In genomic region chr14:63857467-63858030, GRCh38 we compare ENCODE assay signal across 13 cellular contexts. TPM values are rescaled to one million over a fixed set of nuclear protein-coding genes. Genes with fewer than 3 reads are reported as not detected.
DNase-seq lines count a peak whose midpoint lies in the region; ATAC-seq and TF ChIP-seq lines count a peak whose summit lies in the region.
"Had no signal": no experiment of that assay in that cellular context is flagged by ENCODE, and none has a peak within 500 bp of the region (broad histone marks: within the 10 kb centered on the region; RNA-seq: fewer than 3 reads in every experiment).

No MANE protein-coding gene starts in this region.

- H2BK5ac ChIP-seq in H9 (ENCODE audit: insufficient read length, low read length) = no peak overlapping the region

- H2BK15ac ChIP-seq in H9 (ENCODE audit: low read depth, low read length) = no peak overlapping the region

- H4K20me1 ChIP-seq in Loucy (ENCODE audit: insufficient read depth, low read length, poor library complexity, severe bottlenecking) (peaks cover 11% of the 10 kb centered on the region), H9 (ENCODE audit: control insufficient read depth, insufficient read depth, insufficient read length) (no peaks in the 10 kb centered on the region)

- no peak overlapping the region for H3K4ac ChIP-seq in H9 (ENCODE audit: low read depth, low read length)

- H4K5ac ChIP-seq in H9 (ENCODE audit: insufficient read length, low read depth, low read length) = no peak overlapping the region

- H3K23ac ChIP-seq in H9 (ENCODE audit: insufficient read length, low read depth, low read length) = no peak overlapping the region

- H3K4me1 ChIP-seq in Loucy (ENCODE audit: insufficient read depth, low read length, poor library complexity, severe bottlenecking) (peaks cover 40% of the 10 kb centered on the region), H9 (ENCODE audit: insufficient read depth, low read length) (no peaks in the 10 kb centered on the region)

- peak; percentile 70 for DNase-seq in activated effector memory CD4-positive, alpha-beta T cell treated with anti-CD3 and anti-CD28 coated beads, Interleukin-2, amount 50 U/mL, for 16 hours
- no peak for DNase-seq in activated effector memory CD4-positive, alpha-beta T cell treated with Interleukin-2 at 50 U/mL for 16 hours
- DNase-seq in natural killer cell (no peak), GM13976 (ENCODE audit: low spot score) (no peak), H9 (no peak), NCI-H187 (lab: John Stamatoyannopoulos, UW) (no peak)
- DNase-seq: C1 segment of cervical spinal cord, head of caudate nucleus, posterior cingulate gyrus had no signal

- TF ChIP-seq CTCF in Loucy (conservative IDR thresholded peaks at IDR 0.05; ENCODE audit: low read length) = no peak
- no peak for TF ChIP-seq CTCF in natural killer cell (IDR thresholded peaks at IDR 0.05)
- TF ChIP-seq CTCF in GM13976 (IDR thresholded peaks at IDR 0.05; ENCODE audit: borderline replicate concordance, control extremely low read depth, extremely low read depth, insufficient read depth, missing control alignments) = no peak
- TF ChIP-seq CTCF in H9 (conservative IDR thresholded peaks at IDR 0.05) = no peak

- H3K9me3 ChIP-seq in Loucy (ENCODE audit: insufficient read depth, low read depth, low read length) (no peaks in the 10 kb centered on the region), H9 (ENCODE audit: control insufficient read depth, low read depth, low read length) (no peaks in the 10 kb centered on the region)

- H3K14ac ChIP-seq in H9 (ENCODE audit: insufficient read depth, low read length) = no peak overlapping the region

- H4K8ac ChIP-seq in H9 (replicated peaks; ENCODE audit: insufficient read length, low read depth, low read length) = no peak overlapping the region

- H3K4me2 ChIP-seq in Loucy (ENCODE audit: low read depth, low read length, poor library complexity, severe bottlenecking) = peak overlapping the region; percentile 57
- H3K4me2 ChIP-seq in H9 (ENCODE audit: insufficient read depth, insufficient read length, low read length) = no peak overlapping the region

- no peak overlapping the region for H3K18ac ChIP-seq in H9 (ENCODE audit: insufficient read length, low read depth, low read length)

- H3T11ph ChIP-seq in H9 (ENCODE audit: low read length) = no peak overlapping the region

- H3K9ac ChIP-seq in Loucy (ENCODE audit: low read depth, low read length, poor library complexity, severe bottlenecking) = no peak overlapping the region
- no peak overlapping the region for H3K9ac ChIP-seq in H9 (ENCODE audit: extremely low read depth, insufficient read length, low read length)

- no peaks in the 10 kb centered on the region for H3K27me3 Mint-ChIP-seq in activated T-helper 17 cell treated with anti-CD3 and anti-CD28 coated beads, Interleukin-2, amount 50 U/mL, for 72 hours
- H3K27me3 Mint-ChIP-seq in natural killer cell (ENCODE audit: low read depth in 2 of 2) = no peaks in the 10 kb centered on the region
- H3K27me3 Mint-ChIP-seq in H9 (ENCODE audit: low read depth) = peaks cover 10% of the 10 kb centered on the region

- H3K56ac ChIP-seq in H9 (ENCODE audit: insufficient read length, low read depth, low read length) = no peak overlapping the region

- H2BK20ac ChIP-seq in H9 (ENCODE audit: low read depth, low read length, poor library complexity, severe bottlenecking) = no peak overlapping the region

- ATAC-seq in activated T-helper 17 cell treated with anti-CD3 and anti-CD28 coated beads, Interleukin-2, amount 50 U/mL, for 72 hours (replicated peaks) = peak; percentile 55
- peak; percentile 33 to 51 (median 34) for ATAC-seq in natural killer cell
- ATAC-seq: Right ventricle myocardium inferior had no signal

- H3K4me3 Mint-ChIP-seq in activated T-helper 17 cell treated with anti-CD3 and anti-CD28 coated beads, Interleukin-2, amount 50 U/mL, for 72 hours = peak overlapping the region; percentile 64
- peak overlapping the region; percentile 88 for H3K4me3 Mint-ChIP-seq in natural killer cell
- no peak overlapping the region for H3K4me3 Mint-ChIP-seq in H9
- H3K4me3 Mint-ChIP-seq: dendritic cell treated with granulocyte-macrophage colony-stimulating factor and Interleukin-4, amounts not matched to agents 40 ng/mL and 50 ng/mL, for 4 days had no signal

- peaks cover 39% of the 10 kb centered on the region for H3K4me1 Mint-ChIP-seq in activated T-helper 17 cell treated with anti-CD3 and anti-CD28 coated beads, Interleukin-2, amount 50 U/mL, for 72 hours
- H3K4me1 Mint-ChIP-seq in natural killer cell = peaks cover 66 to 70% of the 10 kb centered on the region in 2 donors
- peaks cover 17 to 19% of the 10 kb centered on the region in 2 experiments for H3K4me1 Mint-ChIP-seq in H9

- H2BK12ac ChIP-seq in H9 (ENCODE audit: insufficient read length, low read depth, low read length) = no peak overlapping the region

- H3K27me3 ChIP-seq in Loucy (ENCODE audit: insufficient read depth, low read length, poor library complexity, severe bottlenecking) (no peaks in the 10 kb centered on the region), H9 (ENCODE audit: insufficient read depth, low read length) (no peaks in the 10 kb centered on the region)

- peaks cover 7% of the 10 kb centered on the region for H3K23me2 ChIP-seq in H9 (ENCODE audit: insufficient read length, low read depth, low read length, poor library complexity, severe bottlenecking)

- H3K36me3 ChIP-seq in Loucy (ENCODE audit: insufficient read depth, low read length) = no peaks in the 10 kb centered on the region

- peak overlapping the region; percentile 86 for H3K27ac Mint-ChIP-seq in activated T-helper 17 cell treated with anti-CD3 and anti-CD28 coated beads, Interleukin-2, amount 50 U/mL, for 72 hours
- H3K27ac Mint-ChIP-seq in natural killer cell = peak overlapping the region; percentile 93 to 96
- no peak overlapping the region for H3K27ac Mint-ChIP-seq in H9
- H3K27ac Mint-ChIP-seq: dendritic cell treated with granulocyte-macrophage colony-stimulating factor and Interleukin-4, amounts not matched to agents 40 ng/mL and 50 ng/mL, for 4 days had no signal

- H3K79me2 ChIP-seq in Loucy (ENCODE audit: insufficient read depth, low read length) (peaks cover 62% of the 10 kb centered on the region), H9 (ENCODE audit: insufficient read depth, low read length) (peaks cover 6% of the 10 kb centered on the region; the same call in 1 of the 2 replicates)

- H2AFZ ChIP-seq in Loucy (ENCODE audit: low read length) (no peak overlapping the region), H9 (ENCODE audit: low read length) (no peak overlapping the region)

- H3F3A ChIP-seq in Loucy (ENCODE audit: low read depth) = no peaks in the 10 kb centered on the region

- WGBS in H9 (ENCODE audit: extremely low coverage, insufficient read length, low lambda C conversion rate) = no CpG with 5 or more reads among the region's 3 CpGs

- no peak overlapping the region for H2AK5ac ChIP-seq in H9 (ENCODE audit: insufficient read length, low read length)

- no peaks in the 10 kb centered on the region for H3K9me3 Mint-ChIP-seq in activated T-helper 17 cell treated with anti-CD3 and anti-CD28 coated beads, Interleukin-2, amount 50 U/mL, for 72 hours
- H3K9me3 Mint-ChIP-seq in natural killer cell (no peaks in the 10 kb centered on the region), H9 (no peaks in the 10 kb centered on the region)
- H3K9me3 Mint-ChIP-seq: dendritic cell treated with granulocyte-macrophage colony-stimulating factor and Interleukin-4, amounts not matched to agents 40 ng/mL and 50 ng/mL, for 4 days had no signal

- H2BK120ac ChIP-seq in H9 (ENCODE audit: low read depth, low read length, poor library complexity, severe bottlenecking) = no peak overlapping the region

- intact Hi-C loops in natural killer cell (cut with micrococcal nuclease) = loop anchor here (2.0 kb wide), 3 partner anchors 13 to 215 kb away; no protein-coding TSS in a partner anchor

- H3K79me1 ChIP-seq in H9 (ENCODE audit: insufficient read depth, low read depth, low read length, poor library complexity, severe bottlenecking) = no peaks in the 10 kb centered on the region

- peak overlapping the region; percentile 40 for H3K4me3 ChIP-seq in Loucy (ENCODE audit: low read length, poor library complexity, severe bottlenecking)

- H4K91ac ChIP-seq in H9 (ENCODE audit: insufficient read length, low read depth, low read length) = no peak overlapping the region

- no peak overlapping the region for H3K27ac ChIP-seq in H9 (ENCODE audit: insufficient read length, low read depth, low read length)

- peaks cover 9% of the 10 kb centered on the region for H3K36me3 Mint-ChIP-seq in activated T-helper 17 cell treated with anti-CD3 and anti-CD28 coated beads, Interleukin-2, amount 50 U/mL, for 72 hours (ENCODE audit: low read depth)
- H3K36me3 Mint-ChIP-seq in natural killer cell (no peaks in the 10 kb centered on the region), H9 (ENCODE audit: insufficient read depth in 1 of 3, low read depth in 3 of 3) (no peaks in the 10 kb centered on the region)

- H3K9me2 ChIP-seq in Loucy (replicated peaks; ENCODE audit: low read depth, low read length) = no peaks in the 10 kb centered on the region; the same call in 1 of the 2 replicates

- in situ Hi-C loops in GM13976 (cut with MboI; ENCODE audit: low sequenced_read_pairs, unreplicated experiment) = no loop called here

RNA-seq across cellular contexts. Expression of gene SYNE2, which starts 4.7 kb away (rescaled TPM):
- 10 to 100 TPM; 48.5 to 66.9 TPM for total RNA-seq in activated T-helper 17 cell treated with anti-CD3 and anti-CD28 coated beads, Interleukin-2, amount 50 U/mL, for 72 hours
- total RNA-seq in natural killer cell (100 to 1,000 TPM; 325 to 434 (median 373) TPM), H9 (2021) (36.9 and 43.3 TPM in 2 replicates)

Comparison
In these comparisons a context has a peak if more than half of its experiments do, and no peak if none do; other contexts are left out.
1. H3K27ac Mint-ChIP-seq: peak in activated T-helper 17 cell treated with anti-CD3 and anti-CD28 coated beads, Interleukin-2, amount 50 U/mL, for 72 hours (single experiment) and natural killer cell (2 of 2); none in H9 (0 of 3).
2. H3K4me3 Mint-ChIP-seq: peak in activated T-helper 17 cell treated with anti-CD3 and anti-CD28 coated beads, Interleukin-2, amount 50 U/mL, for 72 hours (single experiment) and natural killer cell (single experiment); none in H9 (0 of 2).